8 cellular contexts compared by ENCODE assay signal in genomic region chr3:42013652-42014442, GRCh38.
DNase-seq lines count a peak whose midpoint lies in the region; ATAC-seq and TF ChIP-seq lines count a peak whose summit lies in the region.

No MANE protein-coding gene starts in this region.

- no peak for TF ChIP-seq EP300 in Ishikawa (IDR thresholded peaks at IDR 0.05; ENCODE audit: borderline replicate concordance)

- H3K4me1 ChIP-seq in neutrophil (ENCODE audit: control insufficient read depth in 1 of 2, insufficient read depth in 1 of 2, low read depth in 1 of 2, low read length in 1 of 2), result peaks cover 22 to 26% of the 10 kb centered on the region in 2 experiments

- no peaks in the 10 kb centered on the region for H3K9me3 ChIP-seq in neutrophil

- TF ChIP-seq RAD21 in Ishikawa (IDR thresholded peaks at IDR 0.05; ENCODE audit: low read depth), result peak; percentile 26; the same call in 1 of the 2 replicates

- H3K27ac ChIP-seq in C4-2B (peak overlapping the region; percentile 93), neutrophil (peak overlapping the region; percentile 95)

- DNase-seq in activated T-cell treated with anti-CD3 and anti-CD28 coated beads for 48 hours (ENCODE audit: low read depth) (peak; percentile 22), fibroblast of pulmonary artery (ENCODE audit: low read depth) (no peak), hippocampal formation (lab: John Stamatoyannopoulos, UW) (no peak)

- no peaks in the 10 kb centered on the region for H3K27me3 ChIP-seq in neutrophil

- ATAC-seq in GM19467 (IDR thresholded peaks at IDR 0.05; ENCODE audit: unreplicated experiment), result peak; percentile 13
- ATAC-seq in HG03457 (IDR thresholded peaks at IDR 0.05; ENCODE audit: unreplicated experiment), result no peak

- TF ChIP-seq CTCF in C4-2B (conservative IDR thresholded peaks at IDR 0.05) (peak; percentile 33), fibroblast of pulmonary artery (IDR thresholded peaks at IDR 0.05; ENCODE audit: low read length, missing control alignments) (no peak), neutrophil (IDR thresholded peaks at IDR 0.05) (no peak)

- H3K4me3 ChIP-seq in fibroblast of pulmonary artery (replicated peaks; ENCODE audit: low read depth, low read length), result peak overlapping the region; percentile 89
- H3K4me3 ChIP-seq in neutrophil (ENCODE audit: low read depth in 1 of 2, low read length in 1 of 2), result peak overlapping the region; percentile 82 to 95

- H3K36me3 ChIP-seq in neutrophil, result no peaks in the 10 kb centered on the region

TF ChIP-seq in Ishikawa, 13 proteins besides CTCF, POLR2A, EP300 and RAD21:
- TF ChIP-seq YY1 (IDR thresholded peaks at IDR 0.05; ENCODE audit: low read depth) (peak; percentile 67), ZBTB7A (IDR thresholded peaks at IDR 0.05; ENCODE audit: low read depth) (peak; percentile 82), CEBPB (IDR thresholded peaks at IDR 0.05) (no peak)
- TF ChIP-seq, protein P1, sequence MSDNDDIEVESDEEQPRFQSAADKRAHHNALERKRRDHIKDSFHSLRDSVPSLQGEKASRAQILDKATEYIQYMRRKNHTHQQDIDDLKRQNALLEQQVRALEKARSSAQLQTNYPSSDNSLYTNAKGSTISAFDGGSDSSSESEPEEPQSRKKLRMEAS (IDR thresholded peaks at IDR 0.05), result peak; percentile 90
